17 cellular contexts compared by ENCODE assay signal in the genomic region with DNA sequence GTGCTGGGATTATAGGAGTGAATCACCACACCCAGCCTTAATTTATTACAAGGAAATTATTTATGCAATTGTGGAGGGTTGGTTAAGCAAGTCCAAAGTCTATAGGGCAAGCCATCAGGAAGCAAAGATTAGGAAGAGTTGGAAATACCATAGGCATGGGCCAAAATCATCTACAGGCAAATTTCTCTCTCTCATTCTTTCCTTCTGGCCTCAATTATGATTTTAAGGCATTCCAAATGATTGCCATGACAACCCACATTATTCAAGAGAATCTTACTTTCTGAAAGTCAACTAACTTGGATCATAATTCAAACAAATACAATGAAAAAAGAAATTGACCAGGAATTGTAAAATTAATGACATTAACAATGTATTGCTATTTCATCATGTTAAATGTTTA.
DNase-seq lines count a peak whose midpoint lies in the region; FAIRE-seq and TF ChIP-seq lines count a peak whose summit lies in the region.
"Had no signal": no experiment of that assay in that cellular context is flagged by ENCODE, and none has a peak within 500 bp of the region (broad histone marks: within the 10 kb centered on the region; RNA-seq: fewer than 3 reads in every experiment).

No MANE protein-coding gene starts in this region.

- dilution Hi-C loops in mammary epithelial cell (cut with HindIII; ENCODE audit: low sequenced_read_pairs): no loop called here

- no peak overlapping the region for H2AFZ ChIP-seq in mammary epithelial cell (ENCODE audit: low read depth, low read length)

- no peaks in the 10 kb centered on the region for H3K4me1 ChIP-seq in mammary epithelial cell (ENCODE audit: insufficient read depth, low read length)
- H3K4me1 ChIP-seq in small intestine (ENCODE audit: control insufficient read depth in 2 of 2, insufficient read depth in 1 of 2, low read depth in 1 of 2, low read length in 1 of 2): no peaks in the 10 kb centered on the region
- H3K4me1 ChIP-seq in CD8-positive, alpha-beta memory T cell (ENCODE audit: insufficient read depth, low read length): no peaks in the 10 kb centered on the region

- H3K36me3 Mint-ChIP-seq in MCF 10A (ENCODE audit: insufficient read depth, unreplicated experiment): no peaks in the 10 kb centered on the region
- H3K36me3 Mint-ChIP-seq in CD8-positive, alpha-beta memory T cell: no peaks in the 10 kb centered on the region
- H3K36me3 Mint-ChIP-seq: CD4-positive, CD25-positive, alpha-beta regulatory T cell had no signal

- H3K27me3 ChIP-seq in mammary epithelial cell (ENCODE audit: insufficient read depth, low read length) (no peaks in the 10 kb centered on the region), small intestine (ENCODE audit: control insufficient read depth in 2 of 2, insufficient read depth in 2 of 2, low read length in 2 of 2) (no peaks in the 10 kb centered on the region)
- no peaks in the 10 kb centered on the region for H3K27me3 ChIP-seq in CD8-positive, alpha-beta memory T cell (ENCODE audit: insufficient read depth, low read length, poor library complexity, severe bottlenecking)

- H3K9me3 ChIP-seq in mammary epithelial cell (replicated peaks; ENCODE audit: insufficient read depth, low read length) (peaks cover 3% of the 10 kb centered on the region), small intestine (ENCODE audit: control insufficient read depth, low read depth) (no peaks in the 10 kb centered on the region)
- no peaks in the 10 kb centered on the region for H3K9me3 ChIP-seq in CD8-positive, alpha-beta memory T cell (ENCODE audit: low read length)

- H3K36me3 ChIP-seq in mammary epithelial cell (ENCODE audit: insufficient read depth, low read length) (no peaks in the 10 kb centered on the region), small intestine (ENCODE audit: control insufficient read depth in 2 of 2, insufficient read depth in 2 of 2, low read length in 2 of 2) (no peaks in the 10 kb centered on the region)
- H3K36me3 ChIP-seq in CD8-positive, alpha-beta memory T cell (ENCODE audit: insufficient read depth, low read length): no peaks in the 10 kb centered on the region
- H3K36me3 ChIP-seq: BLaER1 treated with 17β-estradiol and CSF1 and Interleukin-3, amounts not matched to agents 10 nM and 100 nM had no signal

- no TSS peak for BruUV-seq in MCF 10A (replicated peaks; lab: Mats Ljungman, UMichigan)
- BruUV-seq in mammary epithelial cell (replicated peaks; lab: Mats Ljungman, UMichigan): no TSS peak

- H3K4me1 Mint-ChIP-seq in MCF 10A (ENCODE audit: insufficient read depth, unreplicated experiment): peaks cover 20% of the 10 kb centered on the region
- no peaks in the 10 kb centered on the region for H3K4me1 Mint-ChIP-seq in CD8-positive, alpha-beta memory T cell
- H3K4me1 Mint-ChIP-seq: CD4-positive, CD25-positive, alpha-beta regulatory T cell had no signal

- H3K9me3 Mint-ChIP-seq in MCF 10A (ENCODE audit: unreplicated experiment): peaks cover 7% of the 10 kb centered on the region
- H3K9me3 Mint-ChIP-seq in CD8-positive, alpha-beta memory T cell: peaks cover 6 to 20% (median 14%) of the 10 kb centered on the region in 5 donors

- POLR2A ChIA-PET in MCF 10A (lab: Yijun Ruan, JAX): no interaction called here
- POLR2A ChIA-PET in CD8-positive, alpha-beta memory T cell (lab: Charles Lee): no interaction called here

- no peaks in the 10 kb centered on the region for H3K79me2 ChIP-seq in mammary epithelial cell (ENCODE audit: insufficient read depth, low read length)

- no peak overlapping the region for H3K9ac ChIP-seq in mammary epithelial cell (ENCODE audit: insufficient read depth, low read length)
- H3K9ac ChIP-seq: BLaER1 treated with 17β-estradiol and CSF1 and Interleukin-3, amounts not matched to agents 10 nM and 100 nM had no signal

- in situ Hi-C loops in mammary epithelial cell (cut with MboI; ENCODE audit: low sequenced_read_pairs in 2 of 2): no loop called here

- no peak for FAIRE-seq in small intestine (lab: Jason Lieb, UNC)
- FAIRE-seq: GM12891 had no signal

- intact Hi-C loops in MCF 10A (cut with micrococcal nuclease): no loop called here
- intact Hi-C loops in mammary epithelial cell (cut with micrococcal nuclease): no loop called here

- peak overlapping the region; percentile 83 for H3K27ac Mint-ChIP-seq in MCF 10A (ENCODE audit: low read depth, unreplicated experiment)
- H3K27ac Mint-ChIP-seq in CD8-positive, alpha-beta memory T cell: no peak overlapping the region
- H3K27ac Mint-ChIP-seq: CD4-positive, CD25-positive, alpha-beta regulatory T cell; H9 had no signal

- no peak overlapping the region for H3K4me2 ChIP-seq in mammary epithelial cell (ENCODE audit: insufficient read depth, low read depth, low read length)

- H3K4me3 Mint-ChIP-seq in MCF 10A (ENCODE audit: unreplicated experiment): no peak overlapping the region
- no peak overlapping the region for H3K4me3 Mint-ChIP-seq in CD8-positive, alpha-beta memory T cell
- H3K4me3 Mint-ChIP-seq: CD4-positive, CD25-positive, alpha-beta regulatory T cell; H9 had no signal

- TF ChIP-seq CTCF in MCF 10A (IDR thresholded peaks at IDR 0.05; ENCODE audit: unreplicated experiment) (no peak), mammary epithelial cell (conservative IDR thresholded peaks at IDR 0.05 in 1 of 2, IDR thresholded peaks at IDR 0.05 in 1 of 2; ENCODE audit: extremely low read depth in 1 of 2, insufficient read depth in 1 of 2, low read depth in 1 of 2, low read length in 2 of 2) (no peak), fibroblast of mammary gland (conservative IDR thresholded peaks at IDR 0.05; ENCODE audit: control insufficient read depth, insufficient read depth, low read depth, low read length) (no peak)

- H3K4me3 ChIP-seq in mammary epithelial cell (replicated peaks in 1 of 3; ENCODE audit: insufficient read depth in 1 of 3, low read depth in 2 of 3, low read length in 3 of 3) (no peak overlapping the region), fibroblast of mammary gland (ENCODE audit: control insufficient read depth, low read depth, low read length) (no peak overlapping the region), small intestine (ENCODE audit: low read depth in 1 of 2, low read length in 2 of 2) (no peak overlapping the region)
- H3K4me3 ChIP-seq in CD8-positive, alpha-beta memory T cell (ENCODE audit: low read length): no peak overlapping the region
- H3K4me3 ChIP-seq: BLaER1 treated with 17β-estradiol and CSF1 and Interleukin-3, amounts not matched to agents 10 nM and 100 nM had no signal

- H3K27ac ChIP-seq in mammary epithelial cell (ENCODE audit: insufficient read depth, low read depth, low read length) (no peak overlapping the region), small intestine (ENCODE audit: low read depth in 1 of 2, low read length in 1 of 2) (no peak overlapping the region)
- no peak overlapping the region for H3K27ac ChIP-seq in CD8-positive, alpha-beta memory T cell (ENCODE audit: low read depth, low read length)
- H3K27ac ChIP-seq: 22Rv1; BLaER1 treated with 17β-estradiol and CSF1 and Interleukin-3, amounts not matched to agents 10 nM and 100 nM had no signal

- H4K20me1 ChIP-seq in mammary epithelial cell (ENCODE audit: insufficient read depth, low read length): no peaks in the 10 kb centered on the region
- H4K20me1 ChIP-seq: BLaER1 treated with 17β-estradiol and CSF1 and Interleukin-3, amounts not matched to agents 10 nM and 100 nM had no signal

- H3K27me3 Mint-ChIP-seq in MCF 10A (ENCODE audit: insufficient read depth, unreplicated experiment): no peaks in the 10 kb centered on the region
- H3K27me3 Mint-ChIP-seq in CD8-positive, alpha-beta memory T cell: peaks cover 0 to 3% of the 10 kb centered on the region in 2 donors
- H3K27me3 Mint-ChIP-seq: CD4-positive, CD25-positive, alpha-beta regulatory T cell had no signal

- peak; percentile 8 for DNase-seq in MCF 10A (ENCODE audit: unreplicated experiment)
- DNase-seq in mammary epithelial cell: no peak
- peak; percentile 65 for DNase-seq in dedifferentiated amniotic fluid mesenchymal stem cell (ENCODE audit: extremely low spot score)
- peak; percentile 33 for DNase-seq in fibroblast of mammary gland (ENCODE audit: low read depth)
- DNase-seq in small intestine: peak; percentile 30
- no peak for DNase-seq in NCI-H1092 treated with DMSO at 0.1 percent for 48 hours (lab: John Stamatoyannopoulos, UW)
- no peak for DNase-seq in SIG-M5 (lab: John Stamatoyannopoulos, UW)
- no peak for DNase-seq in CD8-positive, alpha-beta memory T cell
- DNase-seq: Calu3; CD4-positive, CD25-positive, alpha-beta regulatory T cell; DMS 273 treated with DMSO at 0.1 percent for 48 hours; DMS79; GOT3; H9 had no signal

- CTCF ChIA-PET in MCF 10A (lab: Yijun Ruan, JAX): no interaction called here
- CTCF ChIA-PET in mammary epithelial cell (lab: Charles Lee; ENCODE audit: low non-redundant PET): no interaction called here
- CTCF ChIA-PET in CD8-positive, alpha-beta memory T cell (lab: Charles Lee): no interaction called here

Comparison
In these comparisons a context has a peak if more than half of its experiments do, and no peak if none do; other contexts are left out.
1. DNase-seq: peak in MCF 10A (single experiment), dedifferentiated amniotic fluid mesenchymal stem cell (single experiment), fibroblast of mammary gland (single experiment) and small intestine (single experiment); none in mammary epithelial cell (single experiment), NCI-H1092 treated with DMSO at 0.1 percent for 48 hours (single experiment), SIG-M5 (single experiment) and CD8-positive, alpha-beta memory T cell (0 of 5).